ENCODE assay signal across 1 cellular context in genomic region chr9:133417541-133418461, GRCh38.
TF ChIP-seq lines count a peak whose summit lies in the region.

TSS of gene REXO4 (minus strand) at chr9:133418010. CDS start at chr9:133417844, 166 bp downstream.

TF ChIP-seq in A549, 52 proteins besides CTCF, POLR2A, EP300 and RAD21 (continued from another document):
- TF ChIP-seq ELK1 (IDR thresholded peaks at IDR 0.05; ENCODE audit: low read depth, low read length) (no peak), FOSL2 (IDR thresholded peaks at IDR 0.05) (no peak), FOSL2 (CRISPR knock-in tag; IDR thresholded peaks at IDR 0.05) (0 out of 2 replicates have a peak, but pooled peaks have one; percentile 3), CBX2 (IDR thresholded peaks at IDR 0.05; ENCODE audit: borderline replicate concordance, low read depth) (no peak), HDAC2 (IDR thresholded peaks at IDR 0.05) (0 out of 2 replicates have a peak, but pooled peaks have one; percentile 18), MYC (IDR thresholded peaks at IDR 0.05; ENCODE audit: borderline replicate concordance, low read length) (peak; percentile 96), E2F6 (IDR thresholded peaks at IDR 0.05; ENCODE audit: borderline replicate concordance, low read depth) (peak; percentile 78; the same call in 1 of the 2 replicates), PHF8 (IDR thresholded peaks at IDR 0.05; ENCODE audit: borderline replicate concordance, low read depth) (peak; percentile 81; the same call in 1 of the 2 replicates), RARB (CRISPR knock-in tag; IDR thresholded peaks at IDR 0.05) (no peak; the same call in 1 of the 2 replicates), SREBF2 (IDR thresholded peaks at IDR 0.05) (no peak), PBX3 (IDR thresholded peaks at IDR 0.05) (no peak; the same call in 1 of the 2 replicates), USF2 (IDR thresholded peaks at IDR 0.05) (no peak), RNF2 (IDR thresholded peaks at IDR 0.05; ENCODE audit: borderline replicate concordance, low read depth) (no peak), KDM5A (IDR thresholded peaks at IDR 0.05) (peak; percentile 80; the same call in 1 of the 2 replicates), ATOH8 (CRISPR knock-in tag; IDR thresholded peaks at IDR 0.05; ENCODE audit: low read depth) (no peak), JUNB (IDR thresholded peaks at IDR 0.05) (no peak), NFE2L2 (conservative IDR thresholded peaks at IDR 0.05; ENCODE audit: low read length) (no peak), FOSB (CRISPR knock-in tag; IDR thresholded peaks at IDR 0.05) (no peak), MAZ (IDR thresholded peaks at IDR 0.05; ENCODE audit: borderline replicate concordance, low read depth, low read length) (no peak), TP53 (CRISPR knock-in tag; IDR thresholded peaks at IDR 0.05) (no peak), EHMT2 (IDR thresholded peaks at IDR 0.05; ENCODE audit: low read depth) (no peak), GATA3 (IDR thresholded peaks at IDR 0.05; ENCODE audit: borderline replicate concordance) (peak; percentile 60; the same call in 1 of the 2 replicates), SMC3 (IDR thresholded peaks at IDR 0.05) (0 out of 3 replicates have a peak, but pooled peaks have one; percentile 8), HOXA7 (CRISPR knock-in tag; IDR thresholded peaks at IDR 0.05) (no peak)
